In the genomic region with DNA sequence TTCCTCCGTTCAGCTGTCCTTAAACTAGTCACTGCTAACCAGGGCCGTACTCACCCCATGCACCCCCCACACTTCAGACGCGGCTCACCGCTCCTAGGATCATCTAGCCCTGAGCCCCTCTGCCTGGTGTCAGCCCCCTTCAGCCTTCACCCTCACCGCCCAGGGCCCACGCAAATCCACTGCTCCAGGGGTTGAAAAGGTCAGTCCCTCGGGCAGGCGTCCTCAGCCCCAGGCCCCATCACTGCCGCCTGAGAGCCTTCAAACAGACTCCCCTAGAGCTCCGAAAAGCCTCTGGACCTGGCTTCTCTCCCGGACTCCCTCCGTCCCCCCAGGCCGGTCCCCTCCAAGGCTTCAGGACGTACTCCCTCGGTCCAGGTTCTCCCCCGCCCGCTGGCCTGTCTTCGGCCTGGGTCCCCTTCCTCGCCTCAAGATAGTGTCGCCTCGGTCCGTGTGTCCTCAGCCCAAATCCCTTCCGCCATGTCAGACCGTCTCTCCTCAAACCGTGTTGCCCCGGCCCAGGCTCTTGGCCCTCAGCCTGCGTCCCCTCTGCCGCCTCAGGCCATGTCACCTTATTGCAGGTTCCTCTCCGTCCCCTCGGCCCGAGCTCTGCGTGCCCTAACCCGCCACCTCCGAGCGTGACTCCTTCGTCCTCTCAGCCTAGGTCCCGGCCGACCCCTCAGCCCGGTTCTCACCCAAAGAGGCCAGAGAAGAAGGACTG, we compare ENCODE assay signal across 9 cellular contexts. TPM values are rescaled to one million over a fixed set of nuclear protein-coding genes. Genes with fewer than 3 reads are reported as not detected.
DNase-seq lines count a peak whose midpoint lies in the region; TF ChIP-seq lines count a peak whose summit lies in the region.
"Had no signal": no experiment of that assay in that cellular context is flagged by ENCODE, and none has a peak within 500 bp of the region (broad histone marks: within the 10 kb centered on the region; RNA-seq: fewer than 3 reads in every experiment).

No MANE protein-coding gene starts in this region.

- DNase-seq in activated naive CD4-positive, alpha-beta T cell treated with anti-CD3 and anti-CD28 coated beads for 36 hours: peak; percentile 17
- no peak for DNase-seq in activated naive CD4-positive, alpha-beta T cell treated with anti-CD3 and anti-CD28 coated beads, Interleukin-2, amount 50 U/mL, for 16 hours
- DNase-seq in fibroblast of lung (ENCODE audit: low read depth in 2 of 2) (no peak), dermis blood vessel endothelial cell (no peak), pons (ENCODE audit: low spot score) (no peak)
- no peak for DNase-seq in activated CD4-positive, alpha-beta T cell treated with anti-CD3 and anti-CD28 coated beads, Interleukin-2, amount 50 U/mL, for 48 hours

- H3K27me3 Mint-ChIP-seq in activated naive CD4-positive, alpha-beta T cell treated with anti-CD3 and anti-CD28 coated beads for 36 hours (ENCODE audit: low read depth): no peaks in the 10 kb centered on the region

- no peaks in the 10 kb centered on the region for H3K36me3 ChIP-seq in SU-DHL-6 (ENCODE audit: low read length)
- H3K36me3 ChIP-seq in fibroblast of lung (ENCODE audit: control insufficient read depth, insufficient read depth, low read length): no peaks in the 10 kb centered on the region
- no peaks in the 10 kb centered on the region for H3K36me3 ChIP-seq in rectal smooth muscle tissue (ENCODE audit: control insufficient read depth, insufficient read depth, low read length)

- H3K9me3 ChIP-seq in SU-DHL-6 (ENCODE audit: insufficient read depth, low read length) (no peaks in the 10 kb centered on the region), fibroblast of lung (ENCODE audit: control insufficient read depth, insufficient read depth, low read depth, low read length) (no peaks in the 10 kb centered on the region)

- H3K4me3 Mint-ChIP-seq in activated naive CD4-positive, alpha-beta T cell treated with anti-CD3 and anti-CD28 coated beads for 36 hours: peak overlapping the region; percentile 98

- peaks cover 83% of the 10 kb centered on the region for H3K4me1 Mint-ChIP-seq in activated naive CD4-positive, alpha-beta T cell treated with anti-CD3 and anti-CD28 coated beads for 36 hours (ENCODE audit: low read depth)

- CTCF ChIA-PET in activated naive CD4-positive, alpha-beta T cell treated with anti-CD3 and anti-CD28 coated beads for 36 hours (lab: Charles Lee): interaction anchor here (0.6 to 1.8 kb wide), 3 partner anchors 55 to 81 kb away, joined by 3 to 4 read pairs (median 4); no protein-coding TSS in a partner anchor

- H2AFZ ChIP-seq in SU-DHL-6 (ENCODE audit: low read depth, low read length, severe bottlenecking) (peak overlapping the region; percentile 90), fibroblast of lung (ENCODE audit: low read length) (no peak overlapping the region)

- H3K4me1 ChIP-seq in fibroblast of lung (ENCODE audit: control insufficient read depth, extremely low read depth, insufficient read depth, low read length): peaks cover 31% of the 10 kb centered on the region
- peaks cover 30% of the 10 kb centered on the region for H3K4me1 ChIP-seq in rectal smooth muscle tissue (ENCODE audit: control insufficient read depth, insufficient read depth, low read length)

- H3K4me2 ChIP-seq in SU-DHL-6 (ENCODE audit: low read depth, low read length, poor library complexity, severe bottlenecking) (peak overlapping the region; percentile 76), fibroblast of lung (ENCODE audit: extremely low read depth, insufficient read depth, low read length) (peak overlapping the region; percentile 85)

- H3K79me2 ChIP-seq in SU-DHL-6 (ENCODE audit: insufficient read depth, low read length) (peaks cover 53% of the 10 kb centered on the region), fibroblast of lung (ENCODE audit: control insufficient read depth, insufficient read depth, low read length) (peaks cover 54% of the 10 kb centered on the region)

- H3K27me3 ChIP-seq in SU-DHL-6 (ENCODE audit: low read length): no peaks in the 10 kb centered on the region
- H3K27me3 ChIP-seq in fibroblast of lung (ENCODE audit: control insufficient read depth, insufficient read depth, low read length): no peaks in the 10 kb centered on the region
- H3K27me3 ChIP-seq in rectal smooth muscle tissue (ENCODE audit: control insufficient read depth, insufficient read depth, low read length): no peaks in the 10 kb centered on the region

- peak overlapping the region; percentile 96 for H3K9ac ChIP-seq in SU-DHL-6 (ENCODE audit: low read length)
- peak overlapping the region; percentile 95 for H3K9ac ChIP-seq in fibroblast of lung (ENCODE audit: insufficient read depth, low read length)
- peak overlapping the region; percentile 100 for H3K9ac ChIP-seq in rectal smooth muscle tissue (ENCODE audit: low read length)

- H3K36me3 Mint-ChIP-seq in activated naive CD4-positive, alpha-beta T cell treated with anti-CD3 and anti-CD28 coated beads for 36 hours (ENCODE audit: low read depth): peaks cover 1% of the 10 kb centered on the region

- peaks cover 11% of the 10 kb centered on the region for H3F3A ChIP-seq in SU-DHL-6 (ENCODE audit: insufficient read depth)

- intact Hi-C loops in activated naive CD4-positive, alpha-beta T cell treated with anti-CD3 and anti-CD28 coated beads for 36 hours (cut with micrococcal nuclease): loop anchor here (2.0 kb wide), 1 partner anchor 184 kb away; no protein-coding TSS in a partner anchor

- H3K27ac ChIP-seq in SU-DHL-6 (ENCODE audit: low read depth, low read length): 0 out of 2 replicates have a peak overlapping the region, but pooled peaks have one; percentile 13
- H3K27ac ChIP-seq in fibroblast of lung (ENCODE audit: insufficient read depth, low read length): peak overlapping the region; percentile 96
- peak overlapping the region; percentile 98 for H3K27ac ChIP-seq in rectal smooth muscle tissue (ENCODE audit: low read depth, low read length)

- no peaks in the 10 kb centered on the region for H4K20me1 ChIP-seq in SU-DHL-6 (ENCODE audit: low read depth, low read length)
- no peaks in the 10 kb centered on the region for H4K20me1 ChIP-seq in fibroblast of lung (ENCODE audit: control insufficient read depth, extremely low read depth, insufficient read depth, low read length)

- peak overlapping the region; percentile 97 for H3K27ac Mint-ChIP-seq in activated naive CD4-positive, alpha-beta T cell treated with anti-CD3 and anti-CD28 coated beads for 36 hours

- H3K4me3 ChIP-seq in SU-DHL-6 (ENCODE audit: insufficient read depth, low read length, poor library complexity, severe bottlenecking) (peak overlapping the region; percentile 98), fibroblast of lung (replicated peaks in 1 of 4; ENCODE audit: control extremely low read depth in 1 of 4, insufficient read depth in 1 of 4, low read depth in 3 of 4, low read length in 4 of 4) (peak overlapping the region; percentile 54 to 98 (median 82)), rectal smooth muscle tissue (ENCODE audit: low read length) (peak overlapping the region; percentile 73)

- no peak for TF ChIP-seq CTCF in SU-DHL-6 (IDR thresholded peaks at IDR 0.05; ENCODE audit: insufficient read depth, low read length, poor library complexity, severe bottlenecking)
- no peak for TF ChIP-seq CTCF in fibroblast of lung (conservative IDR thresholded peaks at IDR 0.05 in 1 of 2, IDR thresholded peaks at IDR 0.05 in 1 of 2; ENCODE audit: low read depth in 1 of 2, low read length in 2 of 2)

- no peaks in the 10 kb centered on the region for H3K9me2 ChIP-seq in SU-DHL-6 (replicated peaks; ENCODE audit: insufficient read depth, low read length)

- no peaks in the 10 kb centered on the region for H3K9me3 Mint-ChIP-seq in activated naive CD4-positive, alpha-beta T cell treated with anti-CD3 and anti-CD28 coated beads for 36 hours

RNA-seq across cellular contexts. Expression of a gene that starts 0.6 kb away (rescaled TPM):
- 10 to 100 TPM; 72.5 to 75.1 TPM for total RNA-seq in activated naive CD4-positive, alpha-beta T cell treated with anti-CD3 and anti-CD28 coated beads for 36 hours
- total RNA-seq in fibroblast of lung (48.3 and 76.8 TPM in 2 replicates), dermis blood vessel endothelial cell (80.3 and 99.1 TPM in 2 replicates)
- polyA plus RNA-seq in fibroblast of lung: 118 and 128 TPM in 2 replicates
- polyA plus RNA-seq in fibroblast of lung (2012): 113 and 128 TPM in 2 replicates
- polyA minus RNA-seq in fibroblast of lung (ENCODE audit: low replicate concordance): 234 and 454 TPM in 2 replicates

RNA-seq across cellular contexts. Expression of a gene that starts 30.3 kb away (rescaled TPM):
- total RNA-seq in activated naive CD4-positive, alpha-beta T cell treated with anti-CD3 and anti-CD28 coated beads for 36 hours: 10 to 100 TPM; 14.2 to 15.5 TPM
- total RNA-seq in fibroblast of lung: 6.2 and 6.9 TPM in 2 replicates
- polyA plus RNA-seq in fibroblast of lung: 4.9 and 5.3 TPM in 2 replicates
- polyA plus RNA-seq in fibroblast of lung (2012): 8.5 and 12.5 TPM in 2 replicates
- 17.3 and 21.9 TPM in 2 replicates for polyA minus RNA-seq in fibroblast of lung (ENCODE audit: low replicate concordance)
- 4.3 and 6.7 TPM in 2 replicates for total RNA-seq in dermis blood vessel endothelial cell

RNA-seq across cellular contexts. Expression of a gene that starts 42.6 kb away (rescaled TPM):
- total RNA-seq in activated naive CD4-positive, alpha-beta T cell treated with anti-CD3 and anti-CD28 coated beads for 36 hours: not detected
- total RNA-seq in fibroblast of lung: under 0.01 TPM in 1 of 2 replicates, not detected in the other
- not detected in 2 replicates for polyA plus RNA-seq in fibroblast of lung
- not detected in 2 replicates for polyA plus RNA-seq in fibroblast of lung (2012)
- polyA minus RNA-seq in fibroblast of lung (ENCODE audit: low replicate concordance): not detected in 2 replicates
- total RNA-seq in dermis blood vessel endothelial cell: 0.17 TPM in 1 of 2 replicates, not detected in the other
- total RNA-seq: dermis microvascular lymphatic vessel endothelial cell had no signal

RNA-seq across cellular contexts. Expression of a gene that starts 58.6 kb away (rescaled TPM):
- total RNA-seq in activated naive CD4-positive, alpha-beta T cell treated with anti-CD3 and anti-CD28 coated beads for 36 hours: under 1 TPM; 0.33 to 0.44 TPM
- total RNA-seq in fibroblast of lung (0.17 TPM in 1 of 2 replicates, not detected in the other), dermis blood vessel endothelial cell (0.33 and 1.2 TPM in 2 replicates)
- 0.02 TPM in 1 of 2 replicates, not detected in the other for polyA plus RNA-seq in fibroblast of lung
- polyA plus RNA-seq in fibroblast of lung (2012): 0.09 TPM in 1 of 2 replicates, not detected in the other
- polyA minus RNA-seq in fibroblast of lung (ENCODE audit: low replicate concordance): not detected in 2 replicates

Comparison
In these comparisons a context has a peak if more than half of its experiments do, and no peak if none do; other contexts are left out.
1. H3K27ac ChIP-seq: peak in every context shown above with its lines; median percentile 98 in rectal smooth muscle tissue; 96 in fibroblast of lung; 13 in SU-DHL-6.